In the genomic region with DNA sequence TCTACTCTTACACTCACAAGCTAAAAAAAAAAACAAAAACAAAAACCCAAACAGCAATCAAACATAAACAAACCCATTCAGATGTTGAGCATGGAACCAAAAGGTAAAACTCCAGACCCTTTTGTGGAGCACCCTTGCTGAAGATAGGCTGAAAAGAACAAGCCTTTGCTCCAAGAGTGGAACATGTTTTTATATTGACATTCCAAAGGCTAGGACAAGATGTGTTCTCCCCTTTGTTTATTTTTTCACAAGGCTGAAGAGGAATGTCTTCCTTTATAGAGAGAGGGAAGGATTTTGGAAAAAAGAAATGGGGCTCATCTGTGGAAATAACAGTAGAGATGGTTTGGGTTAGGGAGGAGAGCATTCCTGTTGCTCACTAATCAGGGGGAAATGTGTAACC, we compare ENCODE assay signal across 29 cellular contexts.
"Had no signal": no experiment of that assay in that cellular context is flagged by ENCODE, and none has a peak within 500 bp of the region (broad histone marks: within the 10 kb centered on the region; RNA-seq: fewer than 3 reads in every experiment).

No MANE protein-coding gene starts in this region.

- ATAC-seq: activated CD4-positive, CD25-positive, alpha-beta regulatory T cell treated with anti-CD3 and anti-CD28 coated beads, Interleukin-2, amount 50 U/mL, for 24 hours; activated CD8-positive, alpha-beta T cell treated with anti-CD3 and anti-CD28 coated beads, Interleukin-2, amount 10 ng/mL, durations not matched to agents 7 days and 5 days; Panc1; Right ventricle myocardium inferior had no signal

- H3K4me3 Mint-ChIP-seq: activated CD8-positive, alpha-beta T cell treated with anti-CD3 and anti-CD28 coated beads, Interleukin-2, amount 10 ng/mL, durations not matched to agents 7 days and 5 days; activated naive CD8-positive, alpha-beta T cell treated with anti-CD3 and anti-CD28 coated beads, Interleukin-2, amount 10 ng/mL, durations not matched to agents 7 days and 5 days had no signal

- H3K36me3 ChIP-seq: adrenal gland, breast epithelium, SJCRH30, WERI-Rb-1 had no signal

- H3K4me3 ChIP-seq: adrenal gland, breast epithelium, SJCRH30 had no signal

- H3K27ac Mint-ChIP-seq: activated CD8-positive, alpha-beta T cell treated with anti-CD3 and anti-CD28 coated beads, Interleukin-2, amount 10 ng/mL, durations not matched to agents 7 days and 5 days; activated naive CD8-positive, alpha-beta T cell treated with anti-CD3 and anti-CD28 coated beads, Interleukin-2, amount 10 ng/mL, durations not matched to agents 7 days and 5 days had no signal

- H3K4me2 ChIP-seq: KMS-11, SK-N-SH had no signal

- H3K36me3 Mint-ChIP-seq: activated naive CD8-positive, alpha-beta T cell treated with anti-CD3 and anti-CD28 coated beads, Interleukin-2, amount 10 ng/mL, durations not matched to agents 7 days and 5 days had no signal

- H3K9me3 ChIP-seq: adrenal gland, breast epithelium, SJCRH30, SK-N-SH had no signal

- H3K9me3 Mint-ChIP-seq: activated naive CD8-positive, alpha-beta T cell treated with anti-CD3 and anti-CD28 coated beads, Interleukin-2, amount 10 ng/mL, durations not matched to agents 7 days and 5 days had no signal

- DNase-seq: activated CD4-positive, alpha-beta T cell treated with anti-CD3 and anti-CD28 coated beads for 48 hours; activated CD4-positive, alpha-beta T cell treated with anti-CD3 and anti-CD28 coated beads, Interleukin-2, amount 50 U/mL, for 4 hours; activated CD8-positive, alpha-beta memory T cell treated with anti-CD3 and anti-CD28 coated beads, Interleukin-2, amount 50 U/mL, for 48 hours; activated CD8-positive, alpha-beta T cell treated with anti-CD3 and anti-CD28 coated beads, Interleukin-2, amount 10 ng/mL, durations not matched to agents 7 days and 5 days; activated naive CD4-positive, alpha-beta T cell treated with anti-CD3 and anti-CD28 coated beads, Interleukin-2, amount 50 U/mL, for 16 hours; activated naive CD8-positive, alpha-beta T cell treated with anti-CD3 and anti-CD28 coated beads, Interleukin-2, amount 10 ng/mL, durations not matched to agents 7 days and 5 days; activated T-cell treated with anti-CD3 and anti-CD28 coated beads, Interleukin-2, amount 50 U/mL, for 1 hour; adrenal gland; central memory CD4-positive, alpha-beta T cell; MV-4-11; NCI-H1092 treated with DMSO at 0.1 percent for 48 hours; NCI-H1417 treated with DMSO at 0.1 percent for 48 hours; NCI-H1694; NCI-H2029; NCI-H2107; NCI-H226; NCI-H82; NK-92 treated with Interleukin-12 subunit alpha and Interleukin-12 subunit beta, amount 100 ng/mL, for 24 hours; OCI-M1; RPMI8226; SJCRH30; SK-N-SH; T-helper 1 cell; WERI-Rb-1 had no signal

- H3K4me1 ChIP-seq: adrenal gland, breast epithelium had no signal

- H3K4me1 Mint-ChIP-seq: activated naive CD8-positive, alpha-beta T cell treated with anti-CD3 and anti-CD28 coated beads, Interleukin-2, amount 10 ng/mL, durations not matched to agents 7 days and 5 days had no signal

- H3K9ac ChIP-seq: KMS-11, SK-N-SH had no signal

- H3K27ac ChIP-seq: KMS-11, SJCRH30, WERI-Rb-1 had no signal

- H3K27me3 ChIP-seq: adrenal gland, breast epithelium, SJCRH30 had no signal
